ENCODE assay signal across 9 cellular contexts in the genomic region with DNA sequence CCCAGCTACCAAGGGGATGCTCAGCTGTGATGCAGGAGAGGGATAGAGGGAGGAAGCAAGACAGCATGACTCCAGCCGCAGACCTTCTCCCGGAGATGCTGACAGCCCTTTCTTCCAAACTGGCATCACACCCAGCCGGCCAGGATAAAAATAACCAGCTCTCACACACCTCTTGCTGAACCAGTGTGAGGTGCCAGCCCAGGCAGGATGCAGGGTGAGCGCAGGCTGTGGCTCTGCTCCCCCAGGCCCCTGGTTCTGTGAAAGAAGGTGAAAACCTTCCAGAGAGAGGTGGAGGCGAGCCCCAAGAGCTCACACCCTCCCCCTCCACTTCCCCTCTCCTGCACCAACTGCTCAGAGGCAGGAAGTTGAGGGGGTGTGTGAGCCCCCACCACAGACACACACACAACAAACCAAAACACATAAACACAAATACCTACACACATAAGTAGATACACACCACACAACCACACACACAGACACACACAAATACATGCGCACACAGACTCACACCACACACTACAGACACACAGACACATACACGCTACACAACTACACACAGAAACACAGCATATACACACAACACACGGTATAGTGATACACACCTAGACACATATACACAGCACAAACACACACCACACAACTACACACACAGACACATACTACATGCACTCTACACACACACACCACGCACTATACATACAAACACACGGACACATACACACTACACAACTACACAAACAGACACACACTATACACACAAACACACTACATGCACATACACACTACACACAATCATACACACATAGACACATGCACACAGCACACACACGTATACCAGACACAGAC. TPM values are rescaled to one million over a fixed set of nuclear protein-coding genes. Genes with fewer than 3 reads are reported as not detected.
DNase-seq lines count a peak whose midpoint lies in the region; ATAC-seq, FAIRE-seq and TF ChIP-seq lines count a peak whose summit lies in the region.
"Had no signal": no experiment of that assay in that cellular context is flagged by ENCODE, and none has a peak within 500 bp of the region (broad histone marks: within the 10 kb centered on the region; RNA-seq: fewer than 3 reads in every experiment).

No MANE protein-coding gene starts in this region.

- CTCF ChIA-PET in PC-9 (lab: Charles Lee), result no interaction called here

- H3K4me1 ChIP-seq in SJCRH30 (no peaks in the 10 kb centered on the region), PC-9 (replicated peaks; ENCODE audit: insufficient read depth) (no peaks in the 10 kb centered on the region)

- no peak overlapping the region for H2AFZ ChIP-seq in PC-9

- no peak for TF ChIP-seq CTCF in PC-9 (conservative IDR thresholded peaks at IDR 0.05)

- H3K4me2 ChIP-seq in PC-9, result no peak overlapping the region

- H3K27me3 ChIP-seq in SJCRH30 (no peaks in the 10 kb centered on the region), PC-9 (ENCODE audit: insufficient read depth, low read depth) (peaks cover 54% of the 10 kb centered on the region)

- H3K4me3 Mint-ChIP-seq in activated T-helper 1 cell treated with anti-CD3 and anti-CD28 coated beads, Interleukin-12 subunit alpha, Interleukin-12 subunit beta, Interleukin-2, Interleukin-4 antibody, amounts not matched to agents 30 ng/mL and 10 ng/mL and 1 ng/mL, durations not matched to agents 14 hours and 24 hours and 36 hours, result no peak overlapping the region

- H3F3A ChIP-seq in PC-9 (ENCODE audit: insufficient read depth, low read depth), result peaks cover 3% of the 10 kb centered on the region; the same call in 1 of the 2 replicates

- DNase-seq in GM19239 (ENCODE audit: insufficient read length, low spot score) (no peak), posterior cingulate gyrus (peak in 7 of 10 donors; percentile 35 to 91 (median 44)), NCI-H1436 treated with DMSO at 0.1 percent for 48 hours (lab: John Stamatoyannopoulos, UW) (no peak), SJCRH30 (no peak), PC-9 (no peak)
- DNase-seq in activated T-helper 1 cell treated with anti-CD3 and anti-CD28 coated beads, Interleukin-12 subunit alpha, Interleukin-12 subunit beta, Interleukin-2, Interleukin-4 antibody, amounts not matched to agents 30 ng/mL and 10 ng/mL and 1 ng/mL, durations not matched to agents 14 hours and 24 hours and 36 hours (ENCODE audit: low spot score), result peak; percentile 16
- DNase-seq in stimulated activated CD4-positive, alpha-beta T cell treated with anti-CD3 and anti-CD28 coated beads, Interleukin-1b, Interleukin-23, amount 100 ng/mL, for 48 hours, result no peak

- FAIRE-seq in GM19239 (lab: Jason Lieb, UNC), result peak; percentile 33

- H3K27ac ChIP-seq in SJCRH30 (no peak overlapping the region), PC-9 (no peak overlapping the region)

- no TSS peak for BruUV-seq in PC-9 (replicated peaks; lab: Mats Ljungman, UMichigan)

- no peaks in the 10 kb centered on the region for H3K79me2 ChIP-seq in PC-9 (ENCODE audit: low read depth)

- peak; percentile 45 for ATAC-seq in HG02943 (IDR thresholded peaks at IDR 0.05; ENCODE audit: low read depth, unreplicated experiment)

- no peaks in the 10 kb centered on the region for H3K9me3 Mint-ChIP-seq in activated T-helper 1 cell treated with anti-CD3 and anti-CD28 coated beads, Interleukin-12 subunit alpha, Interleukin-12 subunit beta, Interleukin-2, Interleukin-4 antibody, amounts not matched to agents 30 ng/mL and 10 ng/mL and 1 ng/mL, durations not matched to agents 14 hours and 24 hours and 36 hours

- intact Hi-C loops in activated T-helper 1 cell treated with anti-CD3 and anti-CD28 coated beads, Interleukin-12 subunit alpha, Interleukin-12 subunit beta, Interleukin-2, Interleukin-4 antibody, amounts not matched to agents 30 ng/mL and 10 ng/mL and 1 ng/mL, durations not matched to agents 14 hours and 24 hours and 36 hours (cut with micrococcal nuclease), result no loop called here
- intact Hi-C loops in posterior cingulate gyrus (cut with DNase I), result no loop called here
- intact Hi-C loops in PC-9 (cut with micrococcal nuclease; ENCODE audit: unreplicated experiment), result no loop called here

- H3K36me3 Mint-ChIP-seq in activated T-helper 1 cell treated with anti-CD3 and anti-CD28 coated beads, Interleukin-12 subunit alpha, Interleukin-12 subunit beta, Interleukin-2, Interleukin-4 antibody, amounts not matched to agents 30 ng/mL and 10 ng/mL and 1 ng/mL, durations not matched to agents 14 hours and 24 hours and 36 hours (ENCODE audit: low read depth), result no peaks in the 10 kb centered on the region

- peaks cover 6% of the 10 kb centered on the region for H3K4me1 Mint-ChIP-seq in activated T-helper 1 cell treated with anti-CD3 and anti-CD28 coated beads, Interleukin-12 subunit alpha, Interleukin-12 subunit beta, Interleukin-2, Interleukin-4 antibody, amounts not matched to agents 30 ng/mL and 10 ng/mL and 1 ng/mL, durations not matched to agents 14 hours and 24 hours and 36 hours (ENCODE audit: low read depth)

- H3K27me3 Mint-ChIP-seq in activated T-helper 1 cell treated with anti-CD3 and anti-CD28 coated beads, Interleukin-12 subunit alpha, Interleukin-12 subunit beta, Interleukin-2, Interleukin-4 antibody, amounts not matched to agents 30 ng/mL and 10 ng/mL and 1 ng/mL, durations not matched to agents 14 hours and 24 hours and 36 hours (ENCODE audit: insufficient read depth), result no peaks in the 10 kb centered on the region

- no peak overlapping the region for H3K27ac Mint-ChIP-seq in activated T-helper 1 cell treated with anti-CD3 and anti-CD28 coated beads, Interleukin-12 subunit alpha, Interleukin-12 subunit beta, Interleukin-2, Interleukin-4 antibody, amounts not matched to agents 30 ng/mL and 10 ng/mL and 1 ng/mL, durations not matched to agents 14 hours and 24 hours and 36 hours

- POLR2A ChIA-PET in PC-9 (lab: Charles Lee; ENCODE audit: unreplicated experiment), result no interaction called here

- H3K4me3 ChIP-seq in SJCRH30 (no peak overlapping the region), PC-9 (no peak overlapping the region)

- H3K36me3 ChIP-seq in SJCRH30, result no peaks in the 10 kb centered on the region
- no peaks in the 10 kb centered on the region for H3K36me3 ChIP-seq in PC-9 (ENCODE audit: low read depth)

- H3K9me3 ChIP-seq in SJCRH30 (replicated peaks) (no peaks in the 10 kb centered on the region), PC-9 (ENCODE audit: insufficient read depth, low read depth) (no peaks in the 10 kb centered on the region)

- no peaks in the 10 kb centered on the region for H4K20me1 ChIP-seq in PC-9 (ENCODE audit: insufficient read depth)

- H3K9me2 ChIP-seq in PC-9 (ENCODE audit: insufficient read depth), result no peaks in the 10 kb centered on the region

RNA-seq across cellular contexts. Expression of gene GPR15LG, which starts 4.2 kb away (rescaled TPM):
- not detected in 2 replicates for total RNA-seq in activated T-helper 1 cell treated with anti-CD3 and anti-CD28 coated beads, Interleukin-12 subunit alpha, Interleukin-12 subunit beta, Interleukin-2, Interleukin-4 antibody, amounts not matched to agents 30 ng/mL and 10 ng/mL and 1 ng/mL, durations not matched to agents 14 hours and 24 hours and 36 hours
- total RNA-seq in SJCRH30 (2014; rRNA removed; shearing (Covaris generic)), result not detected in 2 replicates
- not detected in 2 replicates for total RNA-seq in PC-9 (2021)
- total RNA-seq: LHCN-M2 had no signal

RNA-seq across cellular contexts. Expression of gene CDHR1, which starts 16.6 kb away (rescaled TPM):
- total RNA-seq in activated T-helper 1 cell treated with anti-CD3 and anti-CD28 coated beads, Interleukin-12 subunit alpha, Interleukin-12 subunit beta, Interleukin-2, Interleukin-4 antibody, amounts not matched to agents 30 ng/mL and 10 ng/mL and 1 ng/mL, durations not matched to agents 14 hours and 24 hours and 36 hours, result 0.47 and 0.66 TPM in 2 replicates
- total RNA-seq in SJCRH30 (2014; rRNA removed; shearing (Covaris generic)), result 0.10 TPM in 1 of 2 replicates, not detected in the other
- total RNA-seq in PC-9 (2021), result not detected in 2 replicates
- total RNA-seq: LHCN-M2 had no signal

RNA-seq across cellular contexts. Expression of gene GHITM, which starts 38.5 kb away (rescaled TPM):
- 140 and 142 TPM in 2 replicates for total RNA-seq in activated T-helper 1 cell treated with anti-CD3 and anti-CD28 coated beads, Interleukin-12 subunit alpha, Interleukin-12 subunit beta, Interleukin-2, Interleukin-4 antibody, amounts not matched to agents 30 ng/mL and 10 ng/mL and 1 ng/mL, durations not matched to agents 14 hours and 24 hours and 36 hours
- total RNA-seq in SJCRH30 (2014; rRNA removed; shearing (Covaris generic)), result 123 and 125 TPM in 2 replicates
- total RNA-seq in PC-9 (2021), result 268 and 291 TPM in 2 replicates

RNA-seq across cellular contexts. Expression of gene LRIT2, which starts 47.6 kb away (rescaled TPM):
- not detected in 2 replicates for total RNA-seq in activated T-helper 1 cell treated with anti-CD3 and anti-CD28 coated beads, Interleukin-12 subunit alpha, Interleukin-12 subunit beta, Interleukin-2, Interleukin-4 antibody, amounts not matched to agents 30 ng/mL and 10 ng/mL and 1 ng/mL, durations not matched to agents 14 hours and 24 hours and 36 hours
- total RNA-seq in SJCRH30 (2014; rRNA removed; shearing (Covaris generic)), result not detected in 2 replicates
- not detected in 2 replicates for total RNA-seq in PC-9 (2021)
- total RNA-seq: LHCN-M2 had no signal

Comparison
In these comparisons a context has a peak if more than half of its experiments do, and no peak if none do; other contexts are left out.
1. DNase-seq: peak in activated T-helper 1 cell treated with anti-CD3 and anti-CD28 coated beads, Interleukin-12 subunit alpha, Interleukin-12 subunit beta, Interleukin-2, Interleukin-4 antibody, amounts not matched to agents 30 ng/mL and 10 ng/mL and 1 ng/mL, durations not matched to agents 14 hours and 24 hours and 36 hours (single experiment) and posterior cingulate gyrus (7 of 10); none in GM19239 (single experiment), NCI-H1436 treated with DMSO at 0.1 percent for 48 hours (single experiment), SJCRH30 (0 of 2), stimulated activated CD4-positive, alpha-beta T cell treated with anti-CD3 and anti-CD28 coated beads, Interleukin-1b, Interleukin-23, amount 100 ng/mL, for 48 hours (single experiment) and PC-9 (0 of 2).